ENCODE assay signal across 8 cellular contexts in the genomic region with DNA sequence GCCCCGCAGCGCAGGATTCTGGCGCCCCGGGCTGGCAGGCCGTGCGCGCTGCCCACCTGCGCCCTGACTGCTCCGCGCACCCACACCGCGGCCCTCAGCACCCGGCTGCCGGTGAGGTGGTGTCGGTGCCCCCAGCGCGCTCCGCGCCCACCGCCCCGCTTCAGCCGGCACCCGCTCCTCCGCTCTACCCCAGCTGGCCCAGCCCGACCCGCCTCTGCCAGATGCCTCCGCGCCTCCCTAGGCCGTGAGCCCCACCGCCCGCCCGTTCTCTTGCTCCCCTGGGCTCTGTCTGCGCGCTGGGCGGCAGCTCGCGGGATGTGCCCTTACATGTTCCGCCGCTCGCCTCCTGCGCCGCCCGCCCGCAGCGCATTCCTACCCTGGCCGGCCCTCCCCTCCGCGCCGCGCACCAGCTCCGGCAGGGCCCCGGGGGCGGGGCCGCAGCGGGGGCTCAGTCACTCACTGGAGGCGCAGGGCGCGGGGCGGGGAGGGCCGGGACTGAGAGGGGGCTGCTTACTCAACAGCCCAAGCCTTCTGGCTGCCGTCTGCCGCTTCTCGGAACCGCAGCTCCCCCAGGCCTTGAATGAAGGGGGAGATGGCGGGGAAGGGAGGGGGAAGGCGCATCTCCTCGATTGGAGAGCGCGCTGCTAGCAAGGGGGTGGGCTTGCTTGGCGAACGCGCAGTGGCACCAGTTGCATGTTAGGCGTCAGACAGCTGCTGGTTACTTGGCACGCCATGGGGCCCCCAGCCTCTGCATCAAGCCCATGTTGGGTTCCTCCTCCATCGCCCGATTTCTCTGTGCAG. TPM values are rescaled to one million over a fixed set of nuclear protein-coding genes. Genes with fewer than 3 reads are reported as not detected.
DNase-seq lines count a peak whose midpoint lies in the region; ATAC-seq, FAIRE-seq and TF ChIP-seq lines count a peak whose summit lies in the region.

TSS of gene PHLDA3 (minus strand) at position 345 of the 801 bp plus-strand sequence. CDS start 402 bp downstream, outside the sequence.

- no peaks in the 10 kb centered on the region for H3K27me3 Mint-ChIP-seq in Calu3 (ENCODE audit: unreplicated experiment)

- peak within 1 kb of the TSS; percentile 70 for H2AFZ ChIP-seq in PC-9

- TF ChIP-seq POLR2A in heart left ventricle (IDR thresholded peaks at IDR 0.05) = peak in 1 of 2 donors; percentile 85

- H3K79me2 ChIP-seq in PC-9 (ENCODE audit: low read depth) = peaks cover 47% of the 10 kb centered on the region

- peaks cover 22% of the 10 kb centered on the region for H3K36me3 ChIP-seq in PC-9 (ENCODE audit: low read depth)
- peaks cover 0 to 22% (median 18%) of the 10 kb centered on the region in 9 donors for H3K36me3 ChIP-seq in heart left ventricle
- H3K36me3 ChIP-seq in pancreas = peaks cover 0 to 14% (median 5%) of the 10 kb centered on the region in 3 donors

- POLR2A ChIA-PET in PC-9 (lab: Charles Lee; ENCODE audit: unreplicated experiment) = interaction anchor here (0.5 to 0.7 kb wide), 5 partner anchors 8 to 163 kb away, joined by 3 to 6 read pairs (median 3); partner anchors contain the start of gene CSRP1

- WGBS in heart left ventricle, 4 donors = 0 to 4% (median 2%) methylated on average over 20 to 76 of the region's 76 CpGs
- WGBS in pancreas, 2 donors = 3% methylated on average over 61 to 76 of the region's 76 CpGs

- H3K27me3 ChIP-seq in PC-9 (ENCODE audit: insufficient read depth, low read depth) (no peaks in the 10 kb centered on the region), heart left ventricle (peaks cover 0 to 18% (median 0%) of the 10 kb centered on the region in 9 donors), pancreas (no peaks in the 10 kb centered on the region)

- peaks cover 21% of the 10 kb centered on the region; the same call in 1 of the 2 replicates for H3F3A ChIP-seq in PC-9 (ENCODE audit: insufficient read depth, low read depth)

- no peaks in the 10 kb centered on the region; the same call in 1 of the 2 replicates for H3K9me2 ChIP-seq in PC-9 (ENCODE audit: insufficient read depth)

- H3K4me1 ChIP-seq in PC-9 (replicated peaks; ENCODE audit: insufficient read depth) (peaks cover 31% of the 10 kb centered on the region), heart left ventricle (peaks cover 0 to 42% (median 16%) of the 10 kb centered on the region in 12 donors), pancreas (no peaks in the 10 kb centered on the region)

- no peaks in the 10 kb centered on the region for H4K20me1 ChIP-seq in PC-9 (ENCODE audit: insufficient read depth)

- H3K4me3 Mint-ChIP-seq in Calu3 (ENCODE audit: low read depth, unreplicated experiment) = peak within 1 kb of the TSS; percentile 85

- peak within 1 kb of the TSS; percentile 61 for H3K27ac Mint-ChIP-seq in Calu3 (ENCODE audit: unreplicated experiment)

- peaks cover 36% of the 10 kb centered on the region for H3K4me1 Mint-ChIP-seq in Calu3 (ENCODE audit: low read depth, unreplicated experiment)

- CTCF ChIA-PET in Calu3 (lab: Charles Lee) = interaction anchor here (0.7 to 3.3 kb wide), 7 partner anchors 12 to 44 kb away, joined by 3 to 24 read pairs (median 7); no protein-coding TSS in a partner anchor
- CTCF ChIA-PET in PC-9 (lab: Charles Lee) = interaction anchor here (0.7 to 2.0 kb wide), 3 partner anchors 11 to 34 kb away, joined by 4 to 7 read pairs (median 5); no protein-coding TSS in a partner anchor

- TF ChIP-seq CTCF in Calu3 (IDR thresholded peaks at IDR 0.05; ENCODE audit: unreplicated experiment) (peak; percentile 21), PC-9 (conservative IDR thresholded peaks at IDR 0.05) (no peak), heart left ventricle (IDR thresholded peaks at IDR 0.05) (peak in 4 of 12 donors; percentile 5 to 29 (median 8)), pancreas (IDR thresholded peaks at IDR 0.05) (no peak)

- DNase-seq in Calu3 = peak; percentile 82
- DNase-seq in HPDE6-E6E7 (ENCODE audit: extremely low spot score) = peak; percentile 83
- peak; percentile 63 to 85 for DNase-seq in PC-9
- peak; percentile 79 for DNase-seq in amniotic stem cell (lab: John Stamatoyannopoulos, UW)
- peak; percentile 87 to 92 (median 92) for DNase-seq in heart left ventricle
- peak; percentile 61 to 91 (median 80) for DNase-seq in pancreas
- no peak for DNase-seq in T-helper 9 cell

- peak within 1 kb of the TSS; percentile 97 for H3K4me3 ChIP-seq in PC-9
- peak within 1 kb of the TSS; percentile 71 to 97 (median 90) for H3K4me3 ChIP-seq in heart left ventricle
- H3K4me3 ChIP-seq in pancreas = peak within 1 kb of the TSS; percentile 51 to 86 (median 68)

- BruUV-seq in Calu3 (replicated peaks; lab: Mats Ljungman, UMichigan) (no TSS peak), PC-9 (replicated peaks; lab: Mats Ljungman, UMichigan) (no TSS peak)

- H3K9me3 Mint-ChIP-seq in Calu3 (ENCODE audit: low read depth, unreplicated experiment) = no peaks in the 10 kb centered on the region

- no peak for FAIRE-seq in pancreas (lab: Jason Lieb, UNC)

- peak within 1 kb of the TSS; percentile 100 for H3K4me2 ChIP-seq in PC-9

- ATAC-seq in GM19467 (IDR thresholded peaks at IDR 0.05; ENCODE audit: unreplicated experiment) (peak; percentile 81), heart left ventricle (peak; percentile 63 to 89 (median 86)), pancreas (peak; percentile 84 to 89 (median 87))

- peaks cover 47% of the 10 kb centered on the region for H3K36me3 Mint-ChIP-seq in Calu3 (ENCODE audit: insufficient read depth, unreplicated experiment)

- H3K27ac ChIP-seq in PC-9 (peak within 1 kb of the TSS; percentile 95), heart left ventricle (peak within 1 kb of the TSS; percentile 86 to 98 (median 94)), pancreas (peak within 1 kb of the TSS; percentile 55 to 76 (median 69))

- intact Hi-C loops in Calu3 (cut with micrococcal nuclease; ENCODE audit: unreplicated experiment) (no loop called here), PC-9 (cut with micrococcal nuclease; ENCODE audit: unreplicated experiment) (loop anchor here (2.0 to 10.0 kb wide), 2 partner anchors 34 to 876 kb away; partner anchors contain the start of genes PPP1R12B and UBE2T), heart left ventricle (cut with DNase I) (loop anchor here in 2 of 10 donors (1.0 to 2.0 kb wide), 2 partner anchors 20 to 26 kb away; no protein-coding TSS in a partner anchor), pancreas (cut with DNase I) (no loop called here)

- no peaks in the 10 kb centered on the region for H3K9me3 ChIP-seq in PC-9 (ENCODE audit: insufficient read depth, low read depth)
- H3K9me3 ChIP-seq in heart left ventricle = no peaks in the 10 kb centered on the region
- H3K9me3 ChIP-seq in pancreas = no peaks in the 10 kb centered on the region

RNA-seq across cellular contexts. Expression of gene PHLDA3, which starts in this region (rescaled TPM):
- total RNA-seq in Calu3 (2022) = 31.1 and 36.7 TPM in 2 replicates
- total RNA-seq in PC-9 (2021) = 31.6 and 46.4 TPM in 2 replicates
- 10 to 100 TPM; 18.4 to 48.1 (median 33.4) TPM for total RNA-seq in heart left ventricle
- polyA plus RNA-seq in heart left ventricle = 10 to 100 TPM; 15.2 to 22.9 TPM
- 10 to 100 TPM in 4 of 6 donors, 1 to 10 TPM in 2; 8.6 to 24.4 (median 15.7) TPM for total RNA-seq in pancreas
- polyA plus RNA-seq in pancreas = 10 to 100 TPM; 10.8 to 11.9 TPM
